In the genomic region with DNA sequence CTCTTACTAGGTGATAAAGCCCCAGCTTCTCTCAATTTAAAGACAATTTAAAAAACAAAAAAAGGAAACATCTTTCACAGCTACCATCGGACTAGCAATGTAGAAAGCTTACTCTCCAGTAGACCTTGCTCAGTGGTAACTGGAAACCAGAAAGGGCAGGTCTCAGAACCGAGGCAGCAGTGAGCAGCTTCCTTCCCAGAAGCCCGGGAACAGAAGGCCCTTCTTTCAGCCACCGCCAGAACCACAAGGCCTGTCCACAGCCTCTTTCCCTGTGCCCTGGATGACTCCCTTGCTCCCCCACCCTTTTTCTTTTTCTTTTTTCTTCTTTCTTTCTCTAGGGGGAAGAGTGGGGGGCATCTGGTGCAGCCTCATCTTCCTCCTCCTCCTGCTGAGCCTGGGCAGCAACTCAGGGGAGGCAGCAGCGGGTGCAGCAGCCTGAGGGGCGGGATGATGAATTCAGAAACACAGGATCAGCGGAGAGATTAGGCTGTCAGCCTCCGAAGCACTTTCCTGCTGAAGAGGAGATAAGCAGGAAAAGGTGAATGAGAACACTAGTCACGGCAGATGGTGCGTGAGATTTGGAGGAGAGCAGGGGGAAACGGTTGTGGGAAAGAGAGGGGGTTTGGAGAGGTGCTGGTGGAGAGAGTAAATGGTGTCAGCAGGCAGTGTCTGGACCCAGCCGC, we compare ENCODE assay signal across 1 cellular context.
TF ChIP-seq lines count a peak whose summit lies in the region.

No MANE protein-coding gene starts in this region.

TF ChIP-seq in K562, 482 proteins besides CTCF, POLR2A, EP300 and RAD21 (continued from another document and continues in another):
- TF ChIP-seq, protein P1, sequence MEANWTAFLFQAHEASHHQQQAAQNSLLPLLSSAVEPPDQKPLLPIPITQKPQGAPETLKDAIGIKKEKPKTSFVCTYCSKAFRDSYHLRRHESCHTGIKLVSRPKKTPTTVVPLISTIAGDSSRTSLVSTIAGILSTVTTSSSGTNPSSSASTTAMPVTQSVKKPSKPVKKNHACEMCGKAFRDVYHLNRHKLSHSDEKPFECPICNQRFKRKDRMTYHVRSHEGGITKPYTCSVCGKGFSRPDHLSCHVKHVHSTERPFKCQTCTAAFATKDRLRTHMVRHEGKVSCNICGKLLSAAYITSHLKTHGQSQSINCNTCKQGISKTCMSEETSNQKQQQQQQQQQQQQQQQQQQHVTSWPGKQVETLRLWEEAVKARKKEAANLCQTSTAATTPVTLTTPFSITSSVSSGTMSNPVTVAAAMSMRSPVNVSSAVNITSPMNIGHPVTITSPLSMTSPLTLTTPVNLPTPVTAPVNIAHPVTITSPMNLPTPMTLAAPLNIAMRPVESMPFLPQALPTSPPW (CRISPR knock-in tag; IDR thresholded peaks at IDR 0.05) = peak; percentile 41; the same call in 1 of the 2 replicates
- TF ChIP-seq ZNF184 (CRISPR knock-in tag; IDR thresholded peaks at IDR 0.05) (no peak), ELF2 (CRISPR knock-in tag; IDR thresholded peaks at IDR 0.05) (no peak), ARNT (IDR thresholded peaks at IDR 0.05) (peak in 1 of 2 experiments; percentile 80; a peak in 1 of 4 replicates), ADNP (tag; IDR thresholded peaks at IDR 0.05) (no peak), FOXJ2 (tag; IDR thresholded peaks at IDR 0.05) (no peak), PHB2 (IDR thresholded peaks at IDR 0.05; ENCODE audit: low read depth) (peak; percentile 81), TEAD1 (CRISPR knock-in tag; IDR thresholded peaks at IDR 0.05) (no peak), ZNF589 (CRISPR knock-in tag; IDR thresholded peaks at IDR 0.05; ENCODE audit: low read depth) (0 out of 2 replicates have a peak, but pooled peaks have one; percentile 18), AFF4 (CRISPR knock-in tag; IDR thresholded peaks at IDR 0.05) (no peak), MCM3 (IDR thresholded peaks at IDR 0.05) (no peak), POLR3G (IDR thresholded peaks at IDR 0.05; ENCODE audit: extremely low read depth, insufficient read length, insufficient replicate concordance) (no peak), RNF2 (IDR thresholded peaks at IDR 0.05) (peak; percentile 41; the same call in 1 of the 2 replicates), COPS2 (conservative IDR thresholded peaks at IDR 0.05) (no peak), NCOA2 (IDR thresholded peaks at IDR 0.05; ENCODE audit: partially characterized antibody in 2 of 2) (no peak), HNRNPK (IDR thresholded peaks at IDR 0.05; ENCODE audit: low read depth, low read length, poor library complexity, severe bottlenecking) (no peak), NELFE (IDR thresholded peaks at IDR 0.05; ENCODE audit: insufficient read depth, insufficient read length) (no peak), SRF (CRISPR knock-in tag; IDR thresholded peaks at IDR 0.05) (no peak), RAD51 (IDR thresholded peaks at IDR 0.05; ENCODE audit: borderline replicate concordance, low read depth) (no peak; the same call in 1 of the 2 replicates), ETV5 (CRISPR knock-in tag; IDR thresholded peaks at IDR 0.05; ENCODE audit: low read depth) (no peak), MAFG (tag; conservative IDR thresholded peaks at IDR 0.05) (no peak), TSC22D4 (tag; IDR thresholded peaks at IDR 0.05) (no peak), SRSF7 (optimal IDR thresholded peaks at IDR 0.05; ENCODE audit: low read depth, low read length) (no peak), PCBP1 (IDR thresholded peaks at IDR 0.05; ENCODE audit: low read depth, low read length, poor library complexity, severe bottlenecking) (no peak), LARP7 (IDR thresholded peaks at IDR 0.05) (no peak), ARID2 (IDR thresholded peaks at IDR 0.05) (no peak), DLX4 (CRISPR knock-in tag; IDR thresholded peaks at IDR 0.05) (no peak), ZNF253 (CRISPR knock-in tag; conservative IDR thresholded peaks at IDR 0.05) (no peak), SMARCA4 (IDR thresholded peaks at IDR 0.05) (peak; percentile 95), NCOA6 (IDR thresholded peaks at IDR 0.05) (no peak), ZNF174 (CRISPR knock-in tag; IDR thresholded peaks at IDR 0.05) (no peak)
- TF ChIP-seq, protein P2, sequence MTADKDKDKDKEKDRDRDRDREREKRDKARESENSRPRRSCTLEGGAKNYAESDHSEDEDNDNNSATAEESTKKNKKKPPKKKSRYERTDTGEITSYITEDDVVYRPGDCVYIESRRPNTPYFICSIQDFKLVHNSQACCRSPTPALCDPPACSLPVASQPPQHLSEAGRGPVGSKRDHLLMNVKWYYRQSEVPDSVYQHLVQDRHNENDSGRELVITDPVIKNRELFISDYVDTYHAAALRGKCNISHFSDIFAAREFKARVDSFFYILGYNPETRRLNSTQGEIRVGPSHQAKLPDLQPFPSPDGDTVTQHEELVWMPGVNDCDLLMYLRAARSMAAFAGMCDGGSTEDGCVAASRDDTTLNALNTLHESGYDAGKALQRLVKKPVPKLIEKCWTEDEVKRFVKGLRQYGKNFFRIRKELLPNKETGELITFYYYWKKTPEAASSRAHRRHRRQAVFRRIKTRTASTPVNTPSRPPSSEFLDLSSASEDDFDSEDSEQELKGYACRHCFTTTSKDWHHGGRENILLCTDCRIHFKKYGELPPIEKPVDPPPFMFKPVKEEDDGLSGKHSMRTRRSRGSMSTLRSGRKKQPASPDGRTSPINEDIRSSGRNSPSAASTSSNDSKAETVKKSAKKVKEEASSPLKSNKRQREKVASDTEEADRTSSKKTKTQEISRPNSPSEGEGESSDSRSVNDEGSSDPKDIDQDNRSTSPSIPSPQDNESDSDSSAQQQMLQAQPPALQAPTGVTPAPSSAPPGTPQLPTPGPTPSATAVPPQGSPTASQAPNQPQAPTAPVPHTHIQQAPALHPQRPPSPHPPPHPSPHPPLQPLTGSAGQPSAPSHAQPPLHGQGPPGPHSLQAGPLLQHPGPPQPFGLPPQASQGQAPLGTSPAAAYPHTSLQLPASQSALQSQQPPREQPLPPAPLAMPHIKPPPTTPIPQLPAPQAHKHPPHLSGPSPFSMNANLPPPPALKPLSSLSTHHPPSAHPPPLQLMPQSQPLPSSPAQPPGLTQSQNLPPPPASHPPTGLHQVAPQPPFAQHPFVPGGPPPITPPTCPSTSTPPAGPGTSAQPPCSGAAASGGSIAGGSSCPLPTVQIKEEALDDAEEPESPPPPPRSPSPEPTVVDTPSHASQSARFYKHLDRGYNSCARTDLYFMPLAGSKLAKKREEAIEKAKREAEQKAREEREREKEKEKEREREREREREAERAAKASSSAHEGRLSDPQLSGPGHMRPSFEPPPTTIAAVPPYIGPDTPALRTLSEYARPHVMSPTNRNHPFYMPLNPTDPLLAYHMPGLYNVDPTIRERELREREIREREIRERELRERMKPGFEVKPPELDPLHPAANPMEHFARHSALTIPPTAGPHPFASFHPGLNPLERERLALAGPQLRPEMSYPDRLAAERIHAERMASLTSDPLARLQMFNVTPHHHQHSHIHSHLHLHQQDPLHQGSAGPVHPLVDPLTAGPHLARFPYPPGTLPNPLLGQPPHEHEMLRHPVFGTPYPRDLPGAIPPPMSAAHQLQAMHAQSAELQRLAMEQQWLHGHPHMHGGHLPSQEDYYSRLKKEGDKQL (CRISPR knock-in tag; IDR thresholded peaks at IDR 0.05; ENCODE audit: borderline replicate concordance) = no peak
- TF ChIP-seq, protein P3, sequence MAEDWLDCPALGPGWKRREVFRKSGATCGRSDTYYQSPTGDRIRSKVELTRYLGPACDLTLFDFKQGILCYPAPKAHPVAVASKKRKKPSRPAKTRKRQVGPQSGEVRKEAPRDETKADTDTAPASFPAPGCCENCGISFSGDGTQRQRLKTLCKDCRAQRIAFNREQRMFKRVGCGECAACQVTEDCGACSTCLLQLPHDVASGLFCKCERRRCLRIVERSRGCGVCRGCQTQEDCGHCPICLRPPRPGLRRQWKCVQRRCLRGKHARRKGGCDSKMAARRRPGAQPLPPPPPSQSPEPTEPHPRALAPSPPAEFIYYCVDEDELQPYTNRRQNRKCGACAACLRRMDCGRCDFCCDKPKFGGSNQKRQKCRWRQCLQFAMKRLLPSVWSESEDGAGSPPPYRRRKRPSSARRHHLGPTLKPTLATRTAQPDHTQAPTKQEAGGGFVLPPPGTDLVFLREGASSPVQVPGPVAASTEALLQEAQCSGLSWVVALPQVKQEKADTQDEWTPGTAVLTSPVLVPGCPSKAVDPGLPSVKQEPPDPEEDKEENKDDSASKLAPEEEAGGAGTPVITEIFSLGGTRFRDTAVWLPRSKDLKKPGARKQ (CRISPR knock-in tag; IDR thresholded peaks at IDR 0.05) = no peak
- TF ChIP-seq, protein P4, sequence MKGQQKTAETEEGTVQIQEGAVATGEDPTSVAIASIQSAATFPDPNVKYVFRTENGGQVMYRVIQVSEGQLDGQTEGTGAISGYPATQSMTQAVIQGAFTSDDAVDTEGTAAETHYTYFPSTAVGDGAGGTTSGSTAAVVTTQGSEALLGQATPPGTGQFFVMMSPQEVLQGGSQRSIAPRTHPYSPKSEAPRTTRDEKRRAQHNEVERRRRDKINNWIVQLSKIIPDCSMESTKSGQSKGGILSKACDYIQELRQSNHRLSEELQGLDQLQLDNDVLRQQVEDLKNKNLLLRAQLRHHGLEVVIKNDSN (CRISPR knock-in tag; IDR thresholded peaks at IDR 0.05) = no peak
- TF ChIP-seq, protein P5, sequence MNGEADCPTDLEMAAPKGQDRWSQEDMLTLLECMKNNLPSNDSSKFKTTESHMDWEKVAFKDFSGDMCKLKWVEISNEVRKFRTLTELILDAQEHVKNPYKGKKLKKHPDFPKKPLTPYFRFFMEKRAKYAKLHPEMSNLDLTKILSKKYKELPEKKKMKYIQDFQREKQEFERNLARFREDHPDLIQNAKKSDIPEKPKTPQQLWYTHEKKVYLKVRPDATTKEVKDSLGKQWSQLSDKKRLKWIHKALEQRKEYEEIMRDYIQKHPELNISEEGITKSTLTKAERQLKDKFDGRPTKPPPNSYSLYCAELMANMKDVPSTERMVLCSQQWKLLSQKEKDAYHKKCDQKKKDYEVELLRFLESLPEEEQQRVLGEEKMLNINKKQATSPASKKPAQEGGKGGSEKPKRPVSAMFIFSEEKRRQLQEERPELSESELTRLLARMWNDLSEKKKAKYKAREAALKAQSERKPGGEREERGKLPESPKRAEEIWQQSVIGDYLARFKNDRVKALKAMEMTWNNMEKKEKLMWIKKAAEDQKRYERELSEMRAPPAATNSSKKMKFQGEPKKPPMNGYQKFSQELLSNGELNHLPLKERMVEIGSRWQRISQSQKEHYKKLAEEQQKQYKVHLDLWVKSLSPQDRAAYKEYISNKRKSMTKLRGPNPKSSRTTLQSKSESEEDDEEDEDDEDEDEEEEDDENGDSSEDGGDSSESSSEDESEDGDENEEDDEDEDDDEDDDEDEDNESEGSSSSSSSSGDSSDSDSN (IDR thresholded peaks at IDR 0.05; ENCODE audit: borderline replicate concordance in 1 of 2, low read depth in 2 of 2, low read length in 2 of 2) = peak; percentile 72 to 75; a peak in 2 of 4 replicates
- TF ChIP-seq, protein P6, sequence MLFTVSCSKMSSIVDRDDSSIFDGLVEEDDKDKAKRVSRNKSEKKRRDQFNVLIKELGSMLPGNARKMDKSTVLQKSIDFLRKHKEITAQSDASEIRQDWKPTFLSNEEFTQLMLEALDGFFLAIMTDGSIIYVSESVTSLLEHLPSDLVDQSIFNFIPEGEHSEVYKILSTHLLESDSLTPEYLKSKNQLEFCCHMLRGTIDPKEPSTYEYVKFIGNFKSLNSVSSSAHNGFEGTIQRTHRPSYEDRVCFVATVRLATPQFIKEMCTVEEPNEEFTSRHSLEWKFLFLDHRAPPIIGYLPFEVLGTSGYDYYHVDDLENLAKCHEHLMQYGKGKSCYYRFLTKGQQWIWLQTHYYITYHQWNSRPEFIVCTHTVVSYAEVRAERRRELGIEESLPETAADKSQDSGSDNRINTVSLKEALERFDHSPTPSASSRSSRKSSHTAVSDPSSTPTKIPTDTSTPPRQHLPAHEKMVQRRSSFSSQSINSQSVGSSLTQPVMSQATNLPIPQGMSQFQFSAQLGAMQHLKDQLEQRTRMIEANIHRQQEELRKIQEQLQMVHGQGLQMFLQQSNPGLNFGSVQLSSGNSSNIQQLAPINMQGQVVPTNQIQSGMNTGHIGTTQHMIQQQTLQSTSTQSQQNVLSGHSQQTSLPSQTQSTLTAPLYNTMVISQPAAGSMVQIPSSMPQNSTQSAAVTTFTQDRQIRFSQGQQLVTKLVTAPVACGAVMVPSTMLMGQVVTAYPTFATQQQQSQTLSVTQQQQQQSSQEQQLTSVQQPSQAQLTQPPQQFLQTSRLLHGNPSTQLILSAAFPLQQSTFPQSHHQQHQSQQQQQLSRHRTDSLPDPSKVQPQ (CRISPR knock-in tag; IDR thresholded peaks at IDR 0.05; ENCODE audit: borderline replicate concordance) = no peak
- TF ChIP-seq, protein P7, sequence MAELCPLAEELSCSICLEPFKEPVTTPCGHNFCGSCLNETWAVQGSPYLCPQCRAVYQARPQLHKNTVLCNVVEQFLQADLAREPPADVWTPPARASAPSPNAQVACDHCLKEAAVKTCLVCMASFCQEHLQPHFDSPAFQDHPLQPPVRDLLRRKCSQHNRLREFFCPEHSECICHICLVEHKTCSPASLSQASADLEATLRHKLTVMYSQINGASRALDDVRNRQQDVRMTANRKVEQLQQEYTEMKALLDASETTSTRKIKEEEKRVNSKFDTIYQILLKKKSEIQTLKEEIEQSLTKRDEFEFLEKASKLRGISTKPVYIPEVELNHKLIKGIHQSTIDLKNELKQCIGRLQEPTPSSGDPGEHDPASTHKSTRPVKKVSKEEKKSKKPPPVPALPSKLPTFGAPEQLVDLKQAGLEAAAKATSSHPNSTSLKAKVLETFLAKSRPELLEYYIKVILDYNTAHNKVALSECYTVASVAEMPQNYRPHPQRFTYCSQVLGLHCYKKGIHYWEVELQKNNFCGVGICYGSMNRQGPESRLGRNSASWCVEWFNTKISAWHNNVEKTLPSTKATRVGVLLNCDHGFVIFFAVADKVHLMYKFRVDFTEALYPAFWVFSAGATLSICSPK (IDR thresholded peaks at IDR 0.05; ENCODE audit: borderline replicate concordance) = no peak
